ENCODE assay signal across 2 cellular contexts in genomic region chr2:207847098-207847806, GRCh38.
A peak's percentile ranks its signal among the peaks of the same experiment; 100 is the strongest.
TF ChIP-seq lines count a peak whose summit lies in the region.

No MANE protein-coding gene starts in this region.

TF ChIP-seq in GM23338, 12 proteins besides CTCF, POLR2A, EP300 and RAD21:
- TF ChIP-seq REST (IDR thresholded peaks at IDR 0.05; ENCODE audit: unreplicated experiment), result no peak
- TF ChIP-seq POLR2AphosphoS5 (IDR thresholded peaks at IDR 0.05; ENCODE audit: low read depth), result no peak
- TF ChIP-seq JUNB (IDR thresholded peaks at IDR 0.05; ENCODE audit: unreplicated experiment), result no peak
- TF ChIP-seq, protein P1, sequence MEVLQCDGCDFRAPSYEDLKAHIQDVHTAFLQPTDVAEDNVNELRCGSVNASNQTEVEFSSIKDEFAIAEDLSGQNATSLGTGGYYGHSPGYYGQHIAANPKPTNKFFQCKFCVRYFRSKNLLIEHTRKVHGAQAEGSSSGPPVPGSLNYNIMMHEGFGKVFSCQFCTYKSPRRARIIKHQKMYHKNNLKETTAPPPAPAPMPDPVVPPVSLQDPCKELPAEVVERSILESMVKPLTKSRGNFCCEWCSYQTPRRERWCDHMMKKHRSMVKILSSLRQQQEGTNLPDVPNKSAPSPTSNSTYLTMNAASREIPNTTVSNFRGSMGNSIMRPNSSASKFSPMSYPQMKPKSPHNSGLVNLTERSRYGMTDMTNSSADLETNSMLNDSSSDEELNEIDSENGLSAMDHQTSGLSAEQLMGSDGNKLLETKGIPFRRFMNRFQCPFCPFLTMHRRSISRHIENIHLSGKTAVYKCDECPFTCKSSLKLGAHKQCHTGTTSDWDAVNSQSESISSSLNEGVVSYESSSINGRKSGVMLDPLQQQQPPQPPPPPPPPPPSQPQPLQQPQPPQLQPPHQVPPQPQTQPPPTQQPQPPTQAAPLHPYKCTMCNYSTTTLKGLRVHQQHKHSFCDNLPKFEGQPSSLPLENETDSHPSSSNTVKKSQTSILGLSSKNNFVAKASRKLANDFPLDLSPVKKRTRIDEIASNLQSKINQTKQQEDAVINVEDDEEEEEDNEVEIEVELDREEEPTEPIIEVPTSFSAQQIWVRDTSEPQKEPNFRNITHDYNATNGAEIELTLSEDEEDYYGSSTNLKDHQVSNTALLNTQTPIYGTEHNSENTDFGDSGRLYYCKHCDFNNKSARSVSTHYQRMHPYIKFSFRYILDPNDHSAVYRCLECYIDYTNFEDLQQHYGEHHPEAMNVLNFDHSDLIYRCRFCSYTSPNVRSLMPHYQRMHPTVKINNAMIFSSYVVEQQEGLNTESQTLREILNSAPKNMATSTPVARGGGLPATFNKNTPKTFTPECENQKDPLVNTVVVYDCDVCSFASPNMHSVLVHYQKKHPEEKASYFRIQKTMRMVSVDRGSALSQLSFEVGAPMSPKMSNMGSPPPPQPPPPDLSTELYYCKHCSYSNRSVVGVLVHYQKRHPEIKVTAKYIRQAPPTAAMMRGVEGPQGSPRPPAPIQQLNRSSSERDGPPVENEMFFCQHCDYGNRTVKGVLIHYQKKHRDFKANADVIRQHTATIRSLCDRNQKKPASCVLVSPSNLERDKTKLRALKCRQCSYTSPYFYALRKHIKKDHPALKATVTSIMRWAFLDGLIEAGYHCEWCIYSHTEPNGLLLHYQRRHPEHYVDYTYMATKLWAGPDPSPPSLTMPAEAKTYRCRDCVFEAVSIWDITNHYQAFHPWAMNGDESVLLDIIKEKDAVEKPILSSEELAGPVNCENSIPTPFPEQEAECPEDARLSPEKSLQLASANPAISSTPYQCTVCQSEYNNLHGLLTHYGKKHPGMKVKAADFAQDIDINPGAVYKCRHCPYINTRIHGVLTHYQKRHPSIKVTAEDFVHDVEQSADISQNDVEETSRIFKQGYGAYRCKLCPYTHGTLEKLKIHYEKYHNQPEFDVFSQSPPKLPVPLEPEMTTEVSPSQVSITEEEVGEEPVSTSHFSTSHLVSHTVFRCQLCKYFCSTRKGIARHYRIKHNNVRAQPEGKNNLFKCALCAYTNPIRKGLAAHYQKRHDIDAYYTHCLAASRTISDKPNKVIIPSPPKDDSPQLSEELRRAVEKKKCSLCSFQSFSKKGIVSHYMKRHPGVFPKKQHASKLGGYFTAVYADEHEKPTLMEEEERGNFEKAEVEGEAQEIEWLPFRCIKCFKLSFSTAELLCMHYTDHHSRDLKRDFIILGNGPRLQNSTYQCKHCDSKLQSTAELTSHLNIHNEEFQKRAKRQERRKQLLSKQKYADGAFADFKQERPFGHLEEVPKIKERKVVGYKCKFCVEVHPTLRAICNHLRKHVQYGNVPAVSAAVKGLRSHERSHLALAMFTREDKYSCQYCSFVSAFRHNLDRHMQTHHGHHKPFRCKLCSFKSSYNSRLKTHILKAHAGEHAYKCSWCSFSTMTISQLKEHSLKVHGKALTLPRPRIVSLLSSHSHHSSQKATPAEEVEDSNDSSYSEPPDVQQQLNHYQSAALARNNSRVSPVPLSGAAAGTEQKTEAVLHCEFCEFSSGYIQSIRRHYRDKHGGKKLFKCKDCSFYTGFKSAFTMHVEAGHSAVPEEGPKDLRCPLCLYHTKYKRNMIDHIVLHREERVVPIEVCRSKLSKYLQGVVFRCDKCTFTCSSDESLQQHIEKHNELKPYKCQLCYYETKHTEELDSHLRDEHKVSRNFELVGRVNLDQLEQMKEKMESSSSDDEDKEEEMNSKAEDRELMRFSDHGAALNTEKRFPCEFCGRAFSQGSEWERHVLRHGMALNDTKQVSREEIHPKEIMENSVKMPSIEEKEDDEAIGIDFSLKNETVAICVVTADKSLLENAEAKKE (CRISPR knock-in tag; IDR thresholded peaks at IDR 0.05), result no peak
- no peak for TF ChIP-seq ZNF114 (CRISPR knock-in tag; IDR thresholded peaks at IDR 0.05)
- TF ChIP-seq EZH2 (IDR thresholded peaks at IDR 0.05; ENCODE audit: low read depth, unreplicated experiment), result no peak
- TF ChIP-seq CREB1 (CRISPR knock-in tag; IDR thresholded peaks at IDR 0.05; ENCODE audit: low read depth), result no peak
- TF ChIP-seq EZH2phosphoT487 (IDR thresholded peaks at IDR 0.05; ENCODE audit: unreplicated experiment), result no peak

TF ChIP-seq in HepG2, 621 proteins besides CTCF, POLR2A, EP300 and RAD21 (continues in another document):
- peak; percentile 66; the same call in 1 of the 2 replicates for TF ChIP-seq ZNF564 (CRISPR knock-in tag; IDR thresholded peaks at IDR 0.05)
- TF ChIP-seq, protein P2, sequence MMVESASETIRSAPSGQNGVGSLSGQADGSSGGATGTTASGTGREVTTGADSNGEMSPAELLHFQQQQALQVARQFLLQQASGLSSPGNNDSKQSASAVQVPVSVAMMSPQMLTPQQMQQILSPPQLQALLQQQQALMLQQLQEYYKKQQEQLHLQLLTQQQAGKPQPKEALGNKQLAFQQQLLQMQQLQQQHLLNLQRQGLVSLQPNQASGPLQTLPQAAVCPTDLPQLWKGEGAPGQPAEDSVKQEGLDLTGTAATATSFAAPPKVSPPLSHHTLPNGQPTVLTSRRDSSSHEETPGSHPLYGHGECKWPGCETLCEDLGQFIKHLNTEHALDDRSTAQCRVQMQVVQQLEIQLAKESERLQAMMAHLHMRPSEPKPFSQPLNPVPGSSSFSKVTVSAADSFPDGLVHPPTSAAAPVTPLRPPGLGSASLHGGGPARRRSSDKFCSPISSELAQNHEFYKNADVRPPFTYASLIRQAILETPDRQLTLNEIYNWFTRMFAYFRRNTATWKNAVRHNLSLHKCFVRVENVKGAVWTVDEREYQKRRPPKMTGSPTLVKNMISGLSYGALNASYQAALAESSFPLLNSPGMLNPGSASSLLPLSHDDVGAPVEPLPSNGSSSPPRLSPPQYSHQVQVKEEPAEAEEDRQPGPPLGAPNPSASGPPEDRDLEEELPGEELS (CRISPR knock-in tag; IDR thresholded peaks at IDR 0.05), result peak; percentile 97
- TF ChIP-seq ZNF768 (CRISPR knock-in tag; IDR thresholded peaks at IDR 0.05), result no peak
- TF ChIP-seq KLF12 (CRISPR knock-in tag; IDR thresholded peaks at IDR 0.05; ENCODE audit: borderline replicate concordance), result 0 out of 2 replicates have a peak, but pooled peaks have one; percentile 44
- 0 out of 2 replicates have a peak, but pooled peaks have one; percentile 62 for TF ChIP-seq SNAPC2 (CRISPR knock-in tag; IDR thresholded peaks at IDR 0.05)
- TF ChIP-seq, protein P3, sequence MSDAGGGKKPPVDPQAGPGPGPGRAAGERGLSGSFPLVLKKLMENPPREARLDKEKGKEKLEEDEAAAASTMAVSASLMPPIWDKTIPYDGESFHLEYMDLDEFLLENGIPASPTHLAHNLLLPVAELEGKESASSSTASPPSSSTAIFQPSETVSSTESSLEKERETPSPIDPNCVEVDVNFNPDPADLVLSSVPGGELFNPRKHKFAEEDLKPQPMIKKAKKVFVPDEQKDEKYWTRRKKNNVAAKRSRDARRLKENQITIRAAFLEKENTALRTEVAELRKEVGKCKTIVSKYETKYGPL (CRISPR knock-in tag; IDR thresholded peaks at IDR 0.05), result no peak
- TF ChIP-seq, protein P4, sequence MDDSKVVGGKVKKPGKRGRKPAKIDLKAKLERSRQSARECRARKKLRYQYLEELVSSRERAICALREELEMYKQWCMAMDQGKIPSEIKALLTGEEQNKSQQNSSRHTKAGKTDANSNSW (CRISPR knock-in tag; IDR thresholded peaks at IDR 0.05; ENCODE audit: borderline replicate concordance), result no peak
- TF ChIP-seq NPAS2 (CRISPR knock-in tag; IDR thresholded peaks at IDR 0.05; ENCODE audit: borderline replicate concordance), result no peak
- TF ChIP-seq KLF9 (CRISPR knock-in tag; IDR thresholded peaks at IDR 0.05; ENCODE audit: low read depth), result peak; percentile 83
- TF ChIP-seq FLYWCH1 (CRISPR knock-in tag; IDR thresholded peaks at IDR 0.05), result no peak
- 0 out of 2 replicates have a peak, but pooled peaks have one; percentile 31 for TF ChIP-seq MIER3 (CRISPR knock-in tag; IDR thresholded peaks at IDR 0.05; ENCODE audit: borderline replicate concordance)
- peak; percentile 95; the same call in 1 of the 2 replicates for TF ChIP-seq ZBTB26 (CRISPR knock-in tag; IDR thresholded peaks at IDR 0.05; ENCODE audit: borderline replicate concordance)
- TF ChIP-seq HOXA7 (CRISPR knock-in tag; IDR thresholded peaks at IDR 0.05), result no peak
- peak; percentile 93 for TF ChIP-seq MED1 (CRISPR knock-in tag; IDR thresholded peaks at IDR 0.05)
- TF ChIP-seq ZNF281 (CRISPR knock-in tag; IDR thresholded peaks at IDR 0.05; ENCODE audit: borderline replicate concordance), result peak; percentile 53; the same call in 1 of the 2 replicates
- TF ChIP-seq HOXA3 (CRISPR knock-in tag; IDR thresholded peaks at IDR 0.05), result peak; percentile 61
- TF ChIP-seq ZNF775 (CRISPR knock-in tag; IDR thresholded peaks at IDR 0.05; ENCODE audit: borderline replicate concordance), result 0 out of 2 replicates have a peak, but pooled peaks have one; percentile 30
- no peak for TF ChIP-seq ZFP36L2 (CRISPR knock-in tag; IDR thresholded peaks at IDR 0.05)
- no peak for TF ChIP-seq SOX6 (IDR thresholded peaks at IDR 0.05)
- TF ChIP-seq SOX6 (CRISPR knock-in tag; IDR thresholded peaks at IDR 0.05), result peak; percentile 95
- TF ChIP-seq TFE3 (CRISPR knock-in tag; IDR thresholded peaks at IDR 0.05), result peak; percentile 82; the same call in 1 of the 2 replicates
- no peak for TF ChIP-seq ZNF430 (CRISPR knock-in tag; IDR thresholded peaks at IDR 0.05)
- peak; percentile 77; the same call in 1 of the 2 replicates for TF ChIP-seq HDAC2 (CRISPR knock-in tag; IDR thresholded peaks at IDR 0.05)
- no peak for TF ChIP-seq MXD1 (CRISPR knock-in tag; IDR thresholded peaks at IDR 0.05)
- peak; percentile 87; the same call in 1 of the 2 replicates for TF ChIP-seq RXRB (CRISPR knock-in tag; IDR thresholded peaks at IDR 0.05; ENCODE audit: borderline replicate concordance)
- TF ChIP-seq MTA3 (CRISPR knock-in tag; IDR thresholded peaks at IDR 0.05), result no peak
- TF ChIP-seq TBX2 (CRISPR knock-in tag; IDR thresholded peaks at IDR 0.05; ENCODE audit: borderline replicate concordance), result no peak; the same call in 1 of the 2 replicates
- TF ChIP-seq PHF21A (CRISPR knock-in tag; IDR thresholded peaks at IDR 0.05), result peak; percentile 68
- TF ChIP-seq NR2F2 (IDR thresholded peaks at IDR 0.05; ENCODE audit: borderline replicate concordance, low read depth), result peak; percentile 98
- TF ChIP-seq ZNF224 (CRISPR knock-in tag; IDR thresholded peaks at IDR 0.05), result no peak
- TF ChIP-seq TBL1XR1 (IDR thresholded peaks at IDR 0.05; ENCODE audit: borderline replicate concordance, low read length, partially characterized antibody), result peak; percentile 57
- no peak for TF ChIP-seq KLF13 (CRISPR knock-in tag; IDR thresholded peaks at IDR 0.05)
- TF ChIP-seq ISX (CRISPR knock-in tag; conservative IDR thresholded peaks at IDR 0.05), result peak; percentile 80; the same call in 1 of the 2 replicates
- TF ChIP-seq ZNF746 (CRISPR knock-in tag; IDR thresholded peaks at IDR 0.05), result peak; percentile 29; the same call in 1 of the 2 replicates
- peak; percentile 57 for TF ChIP-seq ZNF574 (CRISPR knock-in tag; IDR thresholded peaks at IDR 0.05)
